In the genomic region with DNA sequence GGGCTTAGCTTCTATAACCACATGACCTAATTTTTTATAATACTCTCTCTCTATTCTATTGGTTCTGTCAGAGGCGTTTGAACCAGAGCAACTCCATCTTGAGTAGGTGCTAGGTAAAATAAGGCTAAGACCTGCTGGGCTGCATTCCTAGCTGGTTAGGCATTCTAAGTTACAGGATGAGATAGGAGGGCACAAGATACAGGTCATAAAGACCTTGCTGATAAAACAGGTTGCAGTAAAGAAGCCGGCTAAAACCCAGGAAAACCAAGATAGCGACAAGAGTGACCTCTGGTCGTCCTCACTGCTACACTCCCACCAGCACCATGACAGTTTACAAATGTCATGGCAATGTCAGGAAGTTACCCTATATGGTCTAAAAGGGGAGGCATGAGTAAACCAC, we compare ENCODE assay signal across 8 cellular contexts.
DNase-seq lines count a peak whose midpoint lies in the region; ATAC-seq, FAIRE-seq and TF ChIP-seq lines count a peak whose summit lies in the region.
"Not testable (repeated sequence)": the region's sequence is repeated elsewhere in the genome, so short reads cannot be mapped to it uniquely, and the experiment has no call there.

No MANE protein-coding gene starts in this region.

- not testable (repeated sequence) for H3K4me1 Mint-ChIP-seq in T-helper 17 cell; type B pancreatic cell (ENCODE audit: unreplicated experiment)

- not testable (repeated sequence) for TF ChIP-seq POLR2A in esophagus squamous epithelium (IDR thresholded peaks at IDR 0.05)

- intact Hi-C loops in esophagus squamous epithelium (cut with DNase I), result not testable (repeated sequence)

- not testable (repeated sequence) for H3K27me3 ChIP-seq in bronchial epithelial cell (ENCODE audit: control insufficient read depth, insufficient read depth, low read length); esophagus squamous epithelium; trophoblast cell (ENCODE audit: insufficient read depth, low read length)

- H3K18ac ChIP-seq in trophoblast cell (ENCODE audit: low read length), result not testable (repeated sequence)

- peaks cover 42% of the 10 kb centered on the region for H3K27me3 Mint-ChIP-seq in T-helper 17 cell
- H3K27me3 Mint-ChIP-seq in type B pancreatic cell, result not testable (repeated sequence)

- H3K14ac ChIP-seq in trophoblast cell (ENCODE audit: low read length), result not testable (repeated sequence)

- H3K23ac ChIP-seq in trophoblast cell (ENCODE audit: low read length), result not testable (repeated sequence)

- H3K9ac ChIP-seq in trophoblast cell (ENCODE audit: low read length), result not testable (repeated sequence)

- not testable (repeated sequence) for H4K12ac ChIP-seq in trophoblast cell (ENCODE audit: low read depth, low read length)

- peaks cover 12 to 66% (median 15%) of the 10 kb centered on the region in 3 donors for H3K4me1 ChIP-seq in esophagus squamous epithelium
- H3K4me1 ChIP-seq in trophoblast cell (ENCODE audit: control insufficient read depth in 1 of 2, insufficient read depth in 2 of 2, low read length in 2 of 2), result peaks cover 20 to 24% of the 10 kb centered on the region in 2 experiments

- H3K79me2 ChIP-seq in trophoblast cell (ENCODE audit: control insufficient read depth, insufficient read depth, low read length, poor library complexity), result not testable (repeated sequence)

- not testable (repeated sequence) for H3K9me3 ChIP-seq in T-helper 17 cell (ENCODE audit: control insufficient read depth, low read length, poor library complexity, severe bottlenecking); esophagus squamous epithelium; trophoblast cell (ENCODE audit: insufficient read depth, low read depth, low read length)

- peak overlapping the region; percentile 69 for H2BK120ac ChIP-seq in trophoblast cell (ENCODE audit: insufficient read depth, low read length, poor library complexity)

- H2AFZ ChIP-seq in trophoblast cell (ENCODE audit: insufficient read depth, low read length, poor library complexity), result not testable (repeated sequence)

- H2AK5ac ChIP-seq in trophoblast cell (ENCODE audit: low read length), result not testable (repeated sequence)

- H3K27ac ChIP-seq in esophagus squamous epithelium (peak overlapping the region; percentile 65 to 93 (median 84)), trophoblast cell (ENCODE audit: low read depth, low read length) (peak overlapping the region; percentile 46)

- not testable (repeated sequence) for H3K4me3 Mint-ChIP-seq in T-helper 17 cell, type B pancreatic cell

- not testable (repeated sequence) for H3K36me3 Mint-ChIP-seq in T-helper 17 cell (ENCODE audit: low read depth); type B pancreatic cell

- not testable (repeated sequence) for H3K79me1 ChIP-seq in trophoblast cell (ENCODE audit: low read length)

- not testable (repeated sequence) for H3K36me3 ChIP-seq in bronchial epithelial cell (ENCODE audit: control insufficient read depth, insufficient read depth, low read length); esophagus squamous epithelium; trophoblast cell (ENCODE audit: control insufficient read depth in 1 of 2, insufficient read depth in 2 of 2, low read length in 2 of 2)

- not testable (repeated sequence) for TF ChIP-seq CTCF in bronchial epithelial cell (IDR thresholded peaks at IDR 0.05; ENCODE audit: insufficient read depth, low read length, severe bottlenecking); esophagus squamous epithelium (IDR thresholded peaks at IDR 0.05); type B pancreatic cell (conservative IDR thresholded peaks at IDR 0.05)

- FAIRE-seq in bronchial epithelial cell (lab: Jason Lieb, UNC), result not testable (repeated sequence)

- H3K4ac ChIP-seq in trophoblast cell (ENCODE audit: low read depth, low read length), result not testable (repeated sequence)

- peak; percentile 52 for DNase-seq in ELF-1 (ENCODE audit: low read depth, low spot score)
- peak; percentile 36 for DNase-seq in NCI-H226
- not testable (repeated sequence) for DNase-seq in T-helper 17 cell; esophagus squamous epithelium (lab: John Stamatoyannopoulos, UW); type B pancreatic cell (ENCODE audit: extremely low spot score, unreplicated experiment)
- peak; percentile 82 for DNase-seq in bronchial epithelial cell (ENCODE audit: low read depth)
- peak; percentile 42 for DNase-seq in kidney tubule cell (ENCODE audit: low spot score)
- peak; percentile 82 to 93 for DNase-seq in trophoblast cell

- peak overlapping the region; percentile 1 for H3K27ac Mint-ChIP-seq in T-helper 17 cell
- H3K27ac Mint-ChIP-seq in type B pancreatic cell, result peak overlapping the region; percentile 81

- not testable (repeated sequence) for ATAC-seq in T-helper 17 cell

- not testable (repeated sequence) for H3K4me2 ChIP-seq in trophoblast cell (ENCODE audit: low read length)

- H4K8ac ChIP-seq in trophoblast cell (ENCODE audit: low read depth, low read length), result not testable (repeated sequence)

- not testable (repeated sequence) for H3K4me3 ChIP-seq in bronchial epithelial cell (ENCODE audit: low read depth, low read length); esophagus squamous epithelium; trophoblast cell (ENCODE audit: low read depth, low read length)

- not testable (repeated sequence) for H2BK12ac ChIP-seq in trophoblast cell (ENCODE audit: low read length)

- 54 to 69% methylated on average over 3 to 4 of the region's 4 CpGs for WGBS in esophagus squamous epithelium, 2 donors
- no CpG with 5 or more reads among the region's 4 CpGs for WGBS in trophoblast cell (ENCODE audit: extremely low coverage, insufficient coverage, insufficient read length)

- peak overlapping the region; percentile 45 for H4K91ac ChIP-seq in trophoblast cell (ENCODE audit: low read depth, low read length)

- H3K9me3 Mint-ChIP-seq in type B pancreatic cell, result not testable (repeated sequence)

- not testable (repeated sequence) for H2BK5ac ChIP-seq in trophoblast cell (ENCODE audit: low read depth, low read length, poor library complexity)
